ENCODE assay signal across 8 cellular contexts in genomic region chr11:5204787-5205186, GRCh38. TPM values are rescaled to one million over a fixed set of nuclear protein-coding genes. Genes with fewer than 3 reads are reported as not detected.
DNase-seq lines count a peak whose midpoint lies in the region; ATAC-seq and TF ChIP-seq lines count a peak whose summit lies in the region.

No MANE protein-coding gene starts in this region.

- no peak overlapping the region for H2AFZ ChIP-seq in PC-9

- CTCF ChIA-PET in PC-9 (lab: Charles Lee) = no interaction called here

- POLR2A ChIA-PET in PC-9 (lab: Charles Lee; ENCODE audit: unreplicated experiment) = no interaction called here

- no peaks in the 10 kb centered on the region for H3F3A ChIP-seq in PC-9 (ENCODE audit: insufficient read depth, low read depth)

- peak; percentile 76 for ATAC-seq in HG02763 (IDR thresholded peaks at IDR 0.05; ENCODE audit: unreplicated experiment)
- ATAC-seq in stimulated activated memory B cell treated with anti-CD40 and anti-IgM and Interleukin-4, amounts not matched to agents 10 μg/mL and 1 μg/mL and 100 μg/mL, for 72 hours = no peak

- TF ChIP-seq CTCF in PC-9 (conservative IDR thresholded peaks at IDR 0.05) = peak; percentile 66

- H3K36me3 ChIP-seq in PC-9 (ENCODE audit: low read depth) = no peaks in the 10 kb centered on the region

- H3K4me2 ChIP-seq in PC-9 = no peak overlapping the region

- H3K27me3 Mint-ChIP-seq in stimulated activated memory B cell treated with anti-CD40 and anti-IgM and Interleukin-4, amounts not matched to agents 10 μg/mL and 1 μg/mL and 100 μg/mL, for 72 hours = peaks cover 24% of the 10 kb centered on the region

- H3K36me3 Mint-ChIP-seq in stimulated activated memory B cell treated with anti-CD40 and anti-IgM and Interleukin-4, amounts not matched to agents 10 μg/mL and 1 μg/mL and 100 μg/mL, for 72 hours = no peaks in the 10 kb centered on the region

- H3K27me3 ChIP-seq in PC-9 (ENCODE audit: insufficient read depth, low read depth) = no peaks in the 10 kb centered on the region

- no TSS peak for BruUV-seq in PC-9 (replicated peaks; lab: Mats Ljungman, UMichigan)

- no peaks in the 10 kb centered on the region for H4K20me1 ChIP-seq in PC-9 (ENCODE audit: insufficient read depth)

- H3K27ac ChIP-seq in PC-9 = no peak overlapping the region

- H3K4me3 Mint-ChIP-seq in stimulated activated memory B cell treated with anti-CD40 and anti-IgM and Interleukin-4, amounts not matched to agents 10 μg/mL and 1 μg/mL and 100 μg/mL, for 72 hours = no peak overlapping the region

- no peak overlapping the region for H3K4me3 ChIP-seq in PC-9

- no peaks in the 10 kb centered on the region for H3K4me1 ChIP-seq in PC-9 (replicated peaks; ENCODE audit: insufficient read depth)

- no peak overlapping the region for H3K27ac Mint-ChIP-seq in stimulated activated memory B cell treated with anti-CD40 and anti-IgM and Interleukin-4, amounts not matched to agents 10 μg/mL and 1 μg/mL and 100 μg/mL, for 72 hours

- DNase-seq in NCI-H748 (lab: John Stamatoyannopoulos, UW; ENCODE audit: unreplicated experiment) (peak; percentile 34), NCI-H748 treated with DMSO at 0.1 percent for 48 hours (lab: John Stamatoyannopoulos, UW) (no peak), PC-9 (peak in 1 of 2 experiments; percentile 1), fibroblast of the conjunctiva (ENCODE audit: low read depth) (peak; percentile 70), stromal cell of bone marrow (ENCODE audit: low read depth) (peak; percentile 58), NCI-H1694 (lab: John Stamatoyannopoulos, UW) (no peak)

- H3K4me1 Mint-ChIP-seq in stimulated activated memory B cell treated with anti-CD40 and anti-IgM and Interleukin-4, amounts not matched to agents 10 μg/mL and 1 μg/mL and 100 μg/mL, for 72 hours = no peaks in the 10 kb centered on the region

- no peaks in the 10 kb centered on the region for H3K9me2 ChIP-seq in PC-9 (ENCODE audit: insufficient read depth)

- H3K9me3 ChIP-seq in PC-9 (ENCODE audit: insufficient read depth, low read depth) = no peaks in the 10 kb centered on the region

- no peaks in the 10 kb centered on the region for H3K79me2 ChIP-seq in PC-9 (ENCODE audit: low read depth)

- H3K9me3 Mint-ChIP-seq in stimulated activated memory B cell treated with anti-CD40 and anti-IgM and Interleukin-4, amounts not matched to agents 10 μg/mL and 1 μg/mL and 100 μg/mL, for 72 hours = no peaks in the 10 kb centered on the region

- intact Hi-C loops in PC-9 (cut with micrococcal nuclease; ENCODE audit: unreplicated experiment) = loop anchor here (1.0 to 2.0 kb wide), 3 partner anchors 87 to 604 kb away; partner anchors contain the start of gene OR52N2

RNA-seq across cellular contexts. Expression of gene OR51V1, which starts 4.3 kb away (rescaled TPM):
- total RNA-seq in PC-9 (2021) = not detected in 2 replicates

RNA-seq across cellular contexts. Expression of gene HBB, which starts 22.1 kb away (rescaled TPM):
- total RNA-seq in PC-9 (2021) = not detected in 2 replicates

RNA-seq across cellular contexts. Expression of gene HBD, which starts 29.5 kb away (rescaled TPM):
- total RNA-seq in PC-9 (2021) = not detected in 2 replicates

RNA-seq across cellular contexts. Expression of gene HBG1, which starts 44.9 kb away (rescaled TPM):
- total RNA-seq in PC-9 (2021) = not detected in 2 replicates

RNA-seq across cellular contexts. Expression of gene HBG2, which starts 49.8 kb away (rescaled TPM):
- 0.63 TPM in 1 of 2 replicates, not detected in the other for total RNA-seq in PC-9 (2021)

Comparison
In these comparisons a context has a peak if more than half of its experiments do, and no peak if none do; other contexts are left out.
1. DNase-seq: peak in NCI-H748 (single experiment), fibroblast of the conjunctiva (single experiment) and stromal cell of bone marrow (single experiment); none in NCI-H748 treated with DMSO at 0.1 percent for 48 hours (single experiment) and NCI-H1694 (single experiment).